ENCODE assay signal across 15 cellular contexts in genomic region chr3:77718326-77718725, GRCh38.
A peak's percentile ranks its signal among the peaks of the same experiment; 100 is the strongest.
DNase-seq lines count a peak whose midpoint lies in the region; FAIRE-seq and TF ChIP-seq lines count a peak whose summit lies in the region.
"Had no signal": no experiment of that assay in that cellular context is flagged by ENCODE, and none has a peak within 500 bp of the region (broad histone marks: within the 10 kb centered on the region; RNA-seq: fewer than 3 reads in every experiment).

No MANE protein-coding gene starts in this region.

- no peak overlapping the region for H3K9ac ChIP-seq in adipocyte (ENCODE audit: low read length)

- TF ChIP-seq POLR2A in GM12891 (IDR thresholded peaks at IDR 0.05; ENCODE audit: low read depth, low read length), result no peak

- H3K4me1 ChIP-seq in adipocyte (ENCODE audit: control insufficient read depth, insufficient read depth, low read length), result no peaks in the 10 kb centered on the region
- no peaks in the 10 kb centered on the region for H3K4me1 ChIP-seq in mesodermal cell (ENCODE audit: control insufficient read depth, insufficient read depth, low read length, poor library complexity, severe bottlenecking)
- H3K4me1 ChIP-seq: Caco-2 had no signal

- H3K9me3 ChIP-seq in adipocyte (ENCODE audit: control insufficient read depth, low read length) (no peaks in the 10 kb centered on the region), mesodermal cell (ENCODE audit: control insufficient read depth, low read length) (no peaks in the 10 kb centered on the region)
- H3K9me3 ChIP-seq: Caco-2 had no signal

- FAIRE-seq in GM12891 (lab: Jason Lieb, UNC), result no peak
- FAIRE-seq: A204.1 had no signal

- peak; percentile 1 for DNase-seq in NCI-H69 (lab: John Stamatoyannopoulos, UW)
- DNase-seq in adipocyte (ENCODE audit: low read depth), result peak; percentile 20
- DNase-seq in GOT3 (lab: John Stamatoyannopoulos, UW), result no peak
- DNase-seq in GM12891 (ENCODE audit: insufficient read length, low spot score), result no peak
- no peak for DNase-seq in AG20443 (ENCODE audit: low spot score)
- no peak for DNase-seq in SHP77 treated with DMSO at 0.1 percent for 48 hours (lab: John Stamatoyannopoulos, UW)
- DNase-seq: ACHN; AML-193; Caco-2; CD4-positive, alpha-beta T cell; GF-D8; HCEC 1CT had no signal

- WGBS in mesodermal cell (ENCODE audit: insufficient coverage in 2 of 2), 2 experiments, result no CpG with 5 or more reads among the region's 2 CpGs

- H3K36me3 ChIP-seq in adipocyte (ENCODE audit: control insufficient read depth, insufficient read depth, low read length, severe bottlenecking), result no peaks in the 10 kb centered on the region
- H3K36me3 ChIP-seq in mesodermal cell (ENCODE audit: control insufficient read depth, insufficient read depth, low read length), result no peaks in the 10 kb centered on the region

- H3K27ac ChIP-seq in mesodermal cell (ENCODE audit: low read depth, low read length, severe bottlenecking), result peak overlapping the region; percentile 46
- H3K27ac ChIP-seq: C4-2B had no signal

- H3K4me3 ChIP-seq in adipocyte (ENCODE audit: low read length) (no peak overlapping the region), mesodermal cell (ENCODE audit: extremely low read depth, insufficient read depth, low read length, poor library complexity, severe bottlenecking) (no peak overlapping the region)

- H3K27me3 ChIP-seq in adipocyte (replicated peaks; ENCODE audit: control insufficient read depth, insufficient read depth, low read length), result no peaks in the 10 kb centered on the region

TF ChIP-seq in GM12891, 5 proteins besides CTCF, POLR2A, EP300 and RAD21:
- no peak for TF ChIP-seq POLR2AphosphoS5 (IDR thresholded peaks at IDR 0.05; ENCODE audit: low read depth, low read length)
- no peak for TF ChIP-seq POU2F2 (IDR thresholded peaks at IDR 0.05; ENCODE audit: low read depth, low read length)
- no peak for TF ChIP-seq TAF1 (IDR thresholded peaks at IDR 0.05; ENCODE audit: low read depth, low read length)
- no peak for TF ChIP-seq PAX5 (IDR thresholded peaks at IDR 0.05; ENCODE audit: insufficient read depth, low read length, severe bottlenecking)
- TF ChIP-seq SPI1 (IDR thresholded peaks at IDR 0.05; ENCODE audit: low read depth, low read length), result no peak

Comparison
In these comparisons a context has a peak if more than half of its experiments do, and no peak if none do; other contexts are left out.
1. DNase-seq: peak in NCI-H69 (single experiment) and adipocyte (single experiment); none in GOT3 (single experiment), GM12891 (single experiment), AG20443 (single experiment) and SHP77 treated with DMSO at 0.1 percent for 48 hours (single experiment).